In genomic region chr3:7280318-7280717, GRCh38 we compare ENCODE assay signal across 25 cellular contexts.
DNase-seq lines count a peak whose midpoint lies in the region; ATAC-seq, FAIRE-seq and TF ChIP-seq lines count a peak whose summit lies in the region.
"Had no signal": no experiment of that assay in that cellular context is flagged by ENCODE, and none has a peak within 500 bp of the region (broad histone marks: within the 10 kb centered on the region; RNA-seq: fewer than 3 reads in every experiment).

No MANE protein-coding gene starts in this region.

- intact Hi-C loops in HepG2 (cut with micrococcal nuclease; ENCODE audit: unreplicated experiment) (no loop called here), right lobe of liver (cut with DNase I) (no loop called here), endothelial cell of umbilical vein (cut with micrococcal nuclease) (loop anchor here (10.0 kb wide), 1 partner anchor 524 kb away; no protein-coding TSS in a partner anchor), transverse colon (cut with DNase I; ENCODE audit: low total_unique reads) (no loop called here)

- H3K9ac ChIP-seq in HepG2 (ENCODE audit: insufficient read depth, low read depth, low read length) (no peak overlapping the region), endothelial cell of umbilical vein (replicated peaks; ENCODE audit: extremely low read depth, insufficient read depth, low read length) (no peak overlapping the region)
- H3K9ac ChIP-seq: BLaER1 treated with 17β-estradiol and CSF1 and Interleukin-3, amounts not matched to agents 10 nM and 100 nM had no signal

- TF ChIP-seq EP300 in HepG2 (IDR thresholded peaks at IDR 0.05; ENCODE audit: low read depth in 2 of 2, low read length in 2 of 2) (no peak), HepG2 (CRISPR knock-in tag; IDR thresholded peaks at IDR 0.05; ENCODE audit: borderline replicate concordance) (no peak), transverse colon (IDR thresholded peaks at IDR 0.05; ENCODE audit: low read depth) (no peak)

- H3K9me3 ChIP-seq in HepG2 (ENCODE audit: low read length) = peaks cover 46% of the 10 kb centered on the region
- H3K9me3 ChIP-seq in right lobe of liver = no peaks in the 10 kb centered on the region
- no peaks in the 10 kb centered on the region for H3K9me3 ChIP-seq in endothelial cell of umbilical vein (replicated peaks; ENCODE audit: control insufficient read depth, insufficient read depth, low read length)
- H3K9me3 ChIP-seq in HAP-1 = no peaks in the 10 kb centered on the region
- no peaks in the 10 kb centered on the region for H3K9me3 ChIP-seq in transverse colon
- H3K9me3 ChIP-seq: BE2C; BLaER1 treated with 17β-estradiol and CSF1 and Interleukin-3, amounts not matched to agents 10 nM and 100 nM had no signal

- H3K4me2 ChIP-seq in HepG2 (ENCODE audit: low read depth, low read length) = no peak overlapping the region
- H3K4me2 ChIP-seq in endothelial cell of umbilical vein (ENCODE audit: insufficient read depth, low read length) = no peak overlapping the region
- H3K4me2 ChIP-seq: BLaER1 treated with 17β-estradiol and CSF1 and Interleukin-3, amounts not matched to agents 10 nM and 100 nM; GM23338 had no signal

- H3K4me3 ChIP-seq in HepG2 (replicated peaks in 1 of 3; ENCODE audit: insufficient read depth in 1 of 3, low read depth in 2 of 3, low read length in 3 of 3) (no peak overlapping the region), right lobe of liver (no peak overlapping the region), endothelial cell of umbilical vein (replicated peaks in 1 of 3; ENCODE audit: insufficient read depth in 1 of 3, low read depth in 1 of 3, low read length in 3 of 3) (no peak overlapping the region), HAP-1 (no peak overlapping the region), transverse colon (no peak overlapping the region)
- H3K4me3 ChIP-seq: BLaER1 treated with 17β-estradiol and CSF1 and Interleukin-3, amounts not matched to agents 10 nM and 100 nM; GM23338 had no signal

- H3K27me3 ChIP-seq in HepG2 (ENCODE audit: control insufficient read depth in 1 of 2, insufficient read depth in 2 of 2, low read length in 2 of 2) (no peaks in the 10 kb centered on the region), right lobe of liver (no peaks in the 10 kb centered on the region), endothelial cell of umbilical vein (ENCODE audit: control insufficient read depth in 2 of 2, insufficient read depth in 2 of 2, low read length in 2 of 2) (no peaks in the 10 kb centered on the region), HAP-1 (ENCODE audit: low read depth) (no peaks in the 10 kb centered on the region), transverse colon (no peaks in the 10 kb centered on the region)
- H3K27me3 ChIP-seq: BE2C; BLaER1 treated with 17β-estradiol and CSF1 and Interleukin-3, amounts not matched to agents 10 nM and 100 nM had no signal

- in situ Hi-C loops in HepG2 (cut with HindIII; ENCODE audit: extremely low pct_ligation_motif_present, low pct_unique_long_range_greater_than_20kb) (no loop called here), HAP-1 (cut with MboI; ENCODE audit: low sequenced_read_pairs) (no loop called here), transverse colon (cut with MboI; ENCODE audit: low pct_ligation_motif_present in 1 of 4, low pct_unique_long_range_greater_than_20kb in 1 of 4, low sequenced_read_pairs in 3 of 4) (no loop called here)

- H3K4me1 ChIP-seq in HepG2 (ENCODE audit: insufficient read depth, low read length) (no peaks in the 10 kb centered on the region), right lobe of liver (no peaks in the 10 kb centered on the region), endothelial cell of umbilical vein (ENCODE audit: control insufficient read depth, extremely low read depth, insufficient read depth, low read length) (no peaks in the 10 kb centered on the region), HAP-1 (no peaks in the 10 kb centered on the region), transverse colon (no peaks in the 10 kb centered on the region)
- H3K4me1 ChIP-seq: BE2C; BLaER1 treated with 17β-estradiol and CSF1 and Interleukin-3, amounts not matched to agents 10 nM and 100 nM had no signal

- no peak for TF ChIP-seq RAD21 in HepG2 (CRISPR knock-in tag; IDR thresholded peaks at IDR 0.05)

- POLR2A ChIA-PET in HepG2 (lab: Yijun Ruan, JAX) = no interaction called here
- POLR2A ChIA-PET in endothelial cell of umbilical vein (lab: Charles Lee) = no interaction called here

- ATAC-seq in HepG2 (no peak), right lobe of liver (no peak)
- ATAC-seq: GM23338 had no signal

- TF ChIP-seq CTCF in HepG2 (CRISPR knock-in tag; IDR thresholded peaks at IDR 0.05) (no peak), right lobe of liver (IDR thresholded peaks at IDR 0.05) (no peak), endothelial cell of umbilical vein (IDR thresholded peaks at IDR 0.05; ENCODE audit: extremely low read depth in 1 of 2, insufficient read depth in 1 of 2, low read depth in 1 of 2, low read length in 2 of 2) (no peak), transverse colon (IDR thresholded peaks at IDR 0.05) (no peak)

- TF ChIP-seq POLR2A in HepG2 (IDR thresholded peaks at IDR 0.05; ENCODE audit: insufficient read depth in 1 of 2, low read depth in 2 of 2, low read length in 2 of 2) (no peak), right lobe of liver (IDR thresholded peaks at IDR 0.05) (no peak), endothelial cell of umbilical vein (IDR thresholded peaks at IDR 0.05; ENCODE audit: low read depth, low read length) (no peak), transverse colon (IDR thresholded peaks at IDR 0.05) (no peak)

- H3K36me3 ChIP-seq in HepG2 (replicated peaks in 1 of 2; ENCODE audit: control insufficient read depth in 1 of 2, insufficient read depth in 2 of 2, low read length in 2 of 2) (no peaks in the 10 kb centered on the region), right lobe of liver (no peaks in the 10 kb centered on the region), endothelial cell of umbilical vein (ENCODE audit: control insufficient read depth in 2 of 2, extremely low read depth in 1 of 2, insufficient read depth in 2 of 2, low read length in 2 of 2) (no peaks in the 10 kb centered on the region), HAP-1 (replicated peaks) (no peaks in the 10 kb centered on the region), transverse colon (no peaks in the 10 kb centered on the region)
- H3K36me3 ChIP-seq: BE2C; BLaER1 treated with 17β-estradiol and CSF1 and Interleukin-3, amounts not matched to agents 10 nM and 100 nM had no signal

- CTCF ChIA-PET in HepG2 (lab: Yijun Ruan, JAX; ENCODE audit: low intra/inter-chr PET ratio, low total read pairs) (no interaction called here), endothelial cell of umbilical vein (lab: Charles Lee) (interaction anchor here (1.0 kb wide), 1 partner anchor 10 kb away, joined by 3 read pairs; no protein-coding TSS in a partner anchor)

- no peak overlapping the region for H3K27ac ChIP-seq in HepG2 (ENCODE audit: extremely low read length, insufficient read depth, low read length)
- no peak overlapping the region for H3K27ac ChIP-seq in right lobe of liver
- H3K27ac ChIP-seq in endothelial cell of umbilical vein (ENCODE audit: insufficient read depth, low read depth, low read length) = no peak overlapping the region
- no peak overlapping the region for H3K27ac ChIP-seq in transverse colon
- H3K27ac ChIP-seq: 22Rv1; BLaER1 treated with 17β-estradiol and CSF1 and Interleukin-3, amounts not matched to agents 10 nM and 100 nM had no signal

- H2AFZ ChIP-seq in HepG2 (ENCODE audit: low read length) = no peak overlapping the region
- H2AFZ ChIP-seq in endothelial cell of umbilical vein (ENCODE audit: low read depth, low read length) = no peak overlapping the region
- H2AFZ ChIP-seq: GM23338 had no signal

- FAIRE-seq in HepG2 (lab: Jason Lieb, UNC) (no peak), endothelial cell of umbilical vein (lab: Jason Lieb, UNC) (peak; percentile 68)
- FAIRE-seq: A204.1, D721Med, G401.6, GM12892, GM19239 had no signal

- WGBS in HepG2 (ENCODE audit: low lambda C conversion rate) = 0% methylated on average over 4 of the region's 4 CpGs
- WGBS in right lobe of liver (ENCODE audit: insufficient coverage, low coverage, low lambda C conversion rate, missing lambda C conversion rate) = 49% methylated on average over 4 of the region's 4 CpGs
- WGBS in transverse colon (ENCODE audit: low coverage in 1 of 2), 2 donors = 61 to 63% methylated on average over 4 of the region's 4 CpGs

- DNase-seq in HepG2 (ENCODE audit: low spot score) (no peak), right lobe of liver (no peak), NCI-H69 (lab: John Stamatoyannopoulos, UW) (peak; percentile 60), NCI-H774 (lab: John Stamatoyannopoulos, UW) (peak; percentile 30), endothelial cell of umbilical vein (ENCODE audit: low read depth, low spot score) (no peak), HAP-1 (ENCODE audit: low spot score in 2 of 2) (no peak), transverse colon (no peak), NCI-H1092 treated with DMSO at 0.1 percent for 48 hours (lab: John Stamatoyannopoulos, UW) (no peak)
- DNase-seq: ACHN; AML-193; BE2C; CD4-positive, alpha-beta T cell; CD8-positive, alpha-beta memory T cell; DMS 273 treated with DMSO at 0.1 percent for 48 hours; DND-41; H9; HFFc6 had no signal

- H3K79me2 ChIP-seq in HepG2 (ENCODE audit: insufficient read depth, low read length) (no peaks in the 10 kb centered on the region), endothelial cell of umbilical vein (ENCODE audit: control insufficient read depth, insufficient read depth, low read length) (no peaks in the 10 kb centered on the region)

- H4K20me1 ChIP-seq in HepG2 (ENCODE audit: insufficient read depth, low read length) (no peaks in the 10 kb centered on the region), endothelial cell of umbilical vein (replicated peaks; ENCODE audit: control insufficient read depth, extremely low read depth, insufficient read depth, low read length) (no peaks in the 10 kb centered on the region)
- H4K20me1 ChIP-seq: BLaER1 treated with 17β-estradiol and CSF1 and Interleukin-3, amounts not matched to agents 10 nM and 100 nM had no signal

- dilution Hi-C loops in endothelial cell of umbilical vein (cut with MboI; ENCODE audit: extremely low pct_ligation_motif_present, low sequenced_read_pairs) = no loop called here

- no peaks in the 10 kb centered on the region for H3K9me1 ChIP-seq in endothelial cell of umbilical vein (replicated peaks; ENCODE audit: control insufficient read depth, extremely low read depth, insufficient read depth, low read length)

- BruUV-seq in HepG2 (replicated peaks; lab: Mats Ljungman, UMichigan) = no TSS peak
- BruUV-seq in endothelial cell of umbilical vein (replicated peaks; lab: Mats Ljungman, UMichigan) = no TSS peak

TF ChIP-seq in HepG2, 621 proteins besides CTCF, POLR2A, EP300 and RAD21 (continues in another document):
- TF ChIP-seq SAFB2 (CRISPR knock-in tag; IDR thresholded peaks at IDR 0.05; ENCODE audit: borderline replicate concordance, low read depth) (no peak), SOX5 (CRISPR knock-in tag; IDR thresholded peaks at IDR 0.05; ENCODE audit: borderline replicate concordance) (no peak), BCL6 (CRISPR knock-in tag; IDR thresholded peaks at IDR 0.05) (no peak)

TF ChIP-seq in endothelial cell of umbilical vein, 7 proteins besides CTCF, POLR2A, EP300 and RAD21 (continues in another document):
- TF ChIP-seq FOS (IDR thresholded peaks at IDR 0.05; ENCODE audit: borderline replicate concordance, insufficient read depth, low read length) (no peak), GATA2 (IDR thresholded peaks at IDR 0.05; ENCODE audit: insufficient read depth, insufficient read length, low read depth, low read length) (no peak)

Comparison
In these comparisons a context has a peak if more than half of its experiments do, and no peak if none do; other contexts are left out.
1. DNase-seq: peak in NCI-H69 (single experiment) and NCI-H774 (single experiment); none in HepG2 (single experiment), right lobe of liver (0 of 3), endothelial cell of umbilical vein (single experiment), HAP-1 (0 of 2), transverse colon (single experiment) and NCI-H1092 treated with DMSO at 0.1 percent for 48 hours (single experiment).